ENCODE assay signal across 23 cellular contexts in the genomic region with DNA sequence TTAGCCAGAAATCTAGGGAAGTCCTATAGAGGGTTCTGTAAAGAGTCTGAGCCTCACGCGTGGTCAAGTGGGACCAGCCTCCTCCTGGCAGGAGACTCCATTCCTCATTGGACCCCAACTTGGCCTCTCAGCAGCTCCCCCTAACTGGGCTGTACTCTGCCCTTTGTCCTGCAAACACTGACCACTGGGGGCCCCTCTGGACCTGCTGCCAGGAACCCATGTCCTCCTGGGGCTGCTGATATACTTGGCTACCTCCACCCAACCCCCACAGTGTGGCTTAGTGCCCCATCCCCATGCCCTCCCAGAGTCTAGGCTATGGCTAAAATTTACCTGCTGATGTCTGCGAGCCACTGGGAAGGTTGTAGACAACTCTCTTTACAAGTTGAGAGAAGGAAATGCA.
DNase-seq lines count a peak whose midpoint lies in the region; ATAC-seq and TF ChIP-seq lines count a peak whose summit lies in the region.
"Had no signal": no experiment of that assay in that cellular context is flagged by ENCODE, and none has a peak within 500 bp of the region (broad histone marks: within the 10 kb centered on the region; RNA-seq: fewer than 3 reads in every experiment).

No MANE protein-coding gene starts in this region.

- H2AFZ ChIP-seq in GM23338 = no peak overlapping the region
- H2AFZ ChIP-seq in Karpas-422 (ENCODE audit: low read length) = no peak overlapping the region
- H2AFZ ChIP-seq: neural progenitor cell had no signal

- CTCF ChIA-PET in WTC11 (lab: Charles Lee) = interaction anchor here (0.6 to 1.3 kb wide), 4 partner anchors 43 to 410 kb away, joined by 3 to 4 read pairs (median 4); no protein-coding TSS in a partner anchor

- H3K79me2 ChIP-seq in GM23338 (replicated peaks; ENCODE audit: insufficient read depth) = no peaks in the 10 kb centered on the region
- no peaks in the 10 kb centered on the region for H3K79me2 ChIP-seq in Karpas-422 (ENCODE audit: low read length)

- 84 to 90% (median 85%) methylated on average over 3 of the region's 3 CpGs for WGBS in spleen, 5 donors

- H3K27ac ChIP-seq in GM23338 (ENCODE audit: low read depth) = peak overlapping the region; percentile 19; the same call in 1 of the 2 replicates
- no peak overlapping the region for H3K27ac ChIP-seq in spleen
- no peak overlapping the region for H3K27ac ChIP-seq in Karpas-422 (ENCODE audit: low read length)
- H3K27ac ChIP-seq: C4-2B, neural progenitor cell, psoas muscle, RWPE1, uterus had no signal

- H3K27me3 Mint-ChIP-seq in GM23338 (ENCODE audit: insufficient read depth, low read depth, poor library complexity) (peaks cover 4% of the 10 kb centered on the region), WTC11 (ENCODE audit: low read depth) (no peaks in the 10 kb centered on the region)
- H3K27me3 Mint-ChIP-seq: activated T-helper 17 cell treated with anti-CD3 and anti-CD28 coated beads, Interleukin-2, amount 50 U/mL, for 72 hours had no signal

- H3K9me3 Mint-ChIP-seq in GM23338 (no peaks in the 10 kb centered on the region), WTC11 (no peaks in the 10 kb centered on the region)
- H3K9me3 Mint-ChIP-seq: activated naive CD4-positive, alpha-beta T cell treated with anti-CD3 and anti-CD28 coated beads, Interleukin-2, amount 50 U/mL, for 24 hours; activated T-helper 17 cell treated with anti-CD3 and anti-CD28 coated beads, Interleukin-2, amount 50 U/mL, for 72 hours; neural progenitor cell; T-helper 2 cell treated with Interferon-gamma antibody and Interleukin-4, amounts not matched to agents 5 μg/mL and 100 μg/mL, for 36 hours had no signal

- no peaks in the 10 kb centered on the region for H3K9me2 ChIP-seq in GM23338 (ENCODE audit: insufficient read depth)
- no peaks in the 10 kb centered on the region for H3K9me2 ChIP-seq in Karpas-422 (replicated peaks; ENCODE audit: insufficient read depth, low read length)

- POLR2A ChIA-PET in WTC11 (lab: Charles Lee) = no interaction called here

- H3K27ac Mint-ChIP-seq in GM23338 (peak overlapping the region; percentile 32; the same call in 1 of the 2 replicates), WTC11 (no peak overlapping the region)
- H3K27ac Mint-ChIP-seq: activated naive CD4-positive, alpha-beta T cell treated with anti-CD3 and anti-CD28 coated beads, Interleukin-2, amount 50 U/mL, for 24 hours; activated T-helper 17 cell treated with anti-CD3 and anti-CD28 coated beads, Interleukin-2, amount 50 U/mL, for 72 hours; neural progenitor cell; T-helper 2 cell treated with Interferon-gamma antibody and Interleukin-4, amounts not matched to agents 5 μg/mL and 100 μg/mL, for 36 hours had no signal

- H3K4me1 ChIP-seq in GM23338 (ENCODE audit: insufficient read depth) = no peaks in the 10 kb centered on the region; the same call in 1 of the 2 replicates
- peaks cover 0 to 6% (median 6%) of the 10 kb centered on the region in 6 donors for H3K4me1 ChIP-seq in spleen
- no peaks in the 10 kb centered on the region for H3K4me1 ChIP-seq in Karpas-422 (ENCODE audit: low read length)
- H3K4me1 ChIP-seq: neural progenitor cell, uterus had no signal

- H3K27me3 ChIP-seq in GM06990 (replicated peaks; ENCODE audit: control insufficient read depth, insufficient read depth, low read length) (no peaks in the 10 kb centered on the region), GM23338 (ENCODE audit: insufficient read depth) (no peaks in the 10 kb centered on the region), spleen (replicated peaks in 1 of 7) (no peaks in the 10 kb centered on the region), Karpas-422 (ENCODE audit: low read length) (no peaks in the 10 kb centered on the region)
- H3K27me3 ChIP-seq: neural progenitor cell, uterus had no signal

- H3K4me1 Mint-ChIP-seq in GM23338 (peaks cover 16% of the 10 kb centered on the region), WTC11 (peaks cover 12% of the 10 kb centered on the region; the same call in 1 of the 2 replicates)
- H3K4me1 Mint-ChIP-seq: neural progenitor cell had no signal

- H3K36me3 ChIP-seq in GM06990 (ENCODE audit: control insufficient read depth, insufficient read depth, low read length) (no peaks in the 10 kb centered on the region), GM23338 (ENCODE audit: insufficient read depth) (no peaks in the 10 kb centered on the region), spleen (no peaks in the 10 kb centered on the region), Karpas-422 (ENCODE audit: insufficient read depth, low read length) (no peaks in the 10 kb centered on the region)
- H3K36me3 ChIP-seq: neural progenitor cell, uterus had no signal

- no peak overlapping the region for H3K4me3 Mint-ChIP-seq in GM23338
- H3K4me3 Mint-ChIP-seq in WTC11 = no peak overlapping the region
- H3K4me3 Mint-ChIP-seq: activated naive CD4-positive, alpha-beta T cell treated with anti-CD3 and anti-CD28 coated beads, Interleukin-2, amount 50 U/mL, for 24 hours; activated T-helper 17 cell treated with anti-CD3 and anti-CD28 coated beads, Interleukin-2, amount 50 U/mL, for 72 hours; neural progenitor cell; T-helper 2 cell treated with Interferon-gamma antibody and Interleukin-4, amounts not matched to agents 5 μg/mL and 100 μg/mL, for 36 hours had no signal

- intact Hi-C loops in left colon (cut with DNase I, micrococcal nuclease) = no loop called here
- intact Hi-C loops in spleen (cut with DNase I; ENCODE audit: low total_unique reads) = loop anchor here (10.0 kb wide), 1 partner anchor 423 kb away; a partner anchor contains a TSS

- H3K9ac ChIP-seq in Karpas-422 (ENCODE audit: low read length) = no peak overlapping the region
- H3K9ac ChIP-seq: neural progenitor cell had no signal

- H3F3A ChIP-seq in GM23338 (replicated peaks; ENCODE audit: low read depth) = 0 out of 2 replicates have a peak, but pooled peaks cover 3% of the 10 kb centered on the region

- no peak for TF ChIP-seq POLR2A in spleen (IDR thresholded peaks at IDR 0.05)

- peaks cover 3% of the 10 kb centered on the region; the same call in 1 of the 3 replicates for H3K36me3 Mint-ChIP-seq in GM23338 (ENCODE audit: low read depth)
- H3K36me3 Mint-ChIP-seq in WTC11 = no peaks in the 10 kb centered on the region; the same call in none of the 2 replicates

- TF ChIP-seq CTCF in GM06990 (IDR thresholded peaks at IDR 0.05; ENCODE audit: insufficient read depth, low read length, poor library complexity, severe bottlenecking) (peak; percentile 21), GM23338 (conservative IDR thresholded peaks at IDR 0.05; ENCODE audit: low read depth in 2 of 2) (peak; percentile 25 to 61; a peak in 2 of 4 replicates), WTC11 (IDR thresholded peaks at IDR 0.05) (0 out of 2 replicates have a peak, but pooled peaks have one; percentile 19), spleen (IDR thresholded peaks at IDR 0.05 in 8 of 11, conservative IDR thresholded peaks at IDR 0.05 in 3 of 11) (no peak)

- H3K4me2 ChIP-seq in GM23338 = no peak overlapping the region
- no peak overlapping the region for H3K4me2 ChIP-seq in Karpas-422 (ENCODE audit: low read depth, low read length, poor library complexity, severe bottlenecking)
- H3K4me2 ChIP-seq: neural progenitor cell had no signal

- DNase-seq in GM06990 (ENCODE audit: extremely low read depth, insufficient read length) = no peak
- peak; percentile 56 for DNase-seq in GM23338 (ENCODE audit: low spot score)
- peak; percentile 32 for DNase-seq in WTC11 (ENCODE audit: low spot score)
- DNase-seq in left colon = no peak
- no peak for DNase-seq in spleen
- no peak for DNase-seq in DMS 273 (lab: John Stamatoyannopoulos, UW; ENCODE audit: unreplicated experiment)
- no peak for DNase-seq in Karpas-422
- DNase-seq: activated CD4-positive, alpha-beta T cell treated with anti-CD3 and anti-CD28 coated beads, Interleukin-2, amount 50 U/mL, for 4 hours; Calu3; dermis blood vessel endothelial cell; kidney; MV-4-11; NCI-H1694; NCI-H526 treated with DMSO at 0.1 percent for 48 hours; psoas muscle; uterus had no signal

- ATAC-seq in GM23338 = peak; percentile 79
- peak; percentile 78 for ATAC-seq in WTC11
- ATAC-seq in left colon = peak; percentile 4
- ATAC-seq in GM18519 (IDR thresholded peaks at IDR 0.05; ENCODE audit: low FRiP score, unreplicated experiment) = no peak
- ATAC-seq: activated T-helper 17 cell treated with anti-CD3 and anti-CD28 coated beads, Interleukin-2, amount 50 U/mL, for 72 hours had no signal

- H4K20me1 ChIP-seq in GM23338 (replicated peaks; ENCODE audit: insufficient read depth) = no peaks in the 10 kb centered on the region
- H4K20me1 ChIP-seq in Karpas-422 (ENCODE audit: insufficient read depth, low read depth, low read length) = no peaks in the 10 kb centered on the region

- H3K9me3 ChIP-seq in spleen (no peaks in the 10 kb centered on the region), Karpas-422 (ENCODE audit: low read length) (no peaks in the 10 kb centered on the region)
- H3K9me3 ChIP-seq: psoas muscle, uterus had no signal

- no peak overlapping the region for H3K4me3 ChIP-seq in GM06990 (replicated peaks; ENCODE audit: low read depth, low read length)
- no peak overlapping the region for H3K4me3 ChIP-seq in GM23338
- H3K4me3 ChIP-seq in spleen = no peak overlapping the region
- no peak overlapping the region for H3K4me3 ChIP-seq in Karpas-422 (ENCODE audit: low read length)
- H3K4me3 ChIP-seq: neural progenitor cell, psoas muscle, uterus had no signal

TF ChIP-seq in WTC11, 78 proteins besides CTCF, POLR2A, EP300 and RAD21 (continues in another document):
- TF ChIP-seq, protein P1, sequence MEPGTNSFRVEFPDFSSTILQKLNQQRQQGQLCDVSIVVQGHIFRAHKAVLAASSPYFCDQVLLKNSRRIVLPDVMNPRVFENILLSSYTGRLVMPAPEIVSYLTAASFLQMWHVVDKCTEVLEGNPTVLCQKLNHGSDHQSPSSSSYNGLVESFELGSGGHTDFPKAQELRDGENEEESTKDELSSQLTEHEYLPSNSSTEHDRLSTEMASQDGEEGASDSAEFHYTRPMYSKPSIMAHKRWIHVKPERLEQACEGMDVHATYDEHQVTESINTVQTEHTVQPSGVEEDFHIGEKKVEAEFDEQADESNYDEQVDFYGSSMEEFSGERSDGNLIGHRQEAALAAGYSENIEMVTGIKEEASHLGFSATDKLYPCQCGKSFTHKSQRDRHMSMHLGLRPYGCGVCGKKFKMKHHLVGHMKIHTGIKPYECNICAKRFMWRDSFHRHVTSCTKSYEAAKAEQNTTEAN (CRISPR knock-in tag; IDR thresholded peaks at IDR 0.05) = no peak
- TF ChIP-seq NFYB (CRISPR knock-in tag; conservative IDR thresholded peaks at IDR 0.05; ENCODE audit: low read depth) (no peak), EMX1 (CRISPR knock-in tag; IDR thresholded peaks at IDR 0.05) (no peak), CBFB (CRISPR knock-in tag; IDR thresholded peaks at IDR 0.05; ENCODE audit: low read depth) (no peak), NR1H2 (CRISPR knock-in tag; IDR thresholded peaks at IDR 0.05) (no peak), KAT7 (CRISPR knock-in tag; IDR thresholded peaks at IDR 0.05; ENCODE audit: borderline replicate concordance) (no peak), TEAD4 (CRISPR knock-in tag; IDR thresholded peaks at IDR 0.05) (no peak), PRRX2 (CRISPR knock-in tag; IDR thresholded peaks at IDR 0.05) (no peak), ZNF423 (CRISPR knock-in tag; IDR thresholded peaks at IDR 0.05) (no peak), TEAD1 (CRISPR knock-in tag; IDR thresholded peaks at IDR 0.05) (no peak), ATF1 (CRISPR knock-in tag; IDR thresholded peaks at IDR 0.05) (no peak)

Comparison
In these comparisons a context has a peak if more than half of its experiments do, and no peak if none do; other contexts are left out.
1. DNase-seq: peak in GM23338 (single experiment) and WTC11 (single experiment); none in GM06990 (single experiment), left colon (0 of 2), spleen (single experiment), DMS 273 (single experiment) and Karpas-422 (single experiment).
2. CTCF ChIP-seq: peak in GM06990 (single experiment), GM23338 (2 of 2) and WTC11 (single experiment); none in spleen (0 of 11).